In genomic region chr15:71792521-71792920, GRCh38 we compare ENCODE assay signal across 12 cellular contexts. TPM values are rescaled to one million over a fixed set of nuclear protein-coding genes. Genes with fewer than 3 reads are reported as not detected.
DNase-seq lines count a peak whose midpoint lies in the region; ATAC-seq and TF ChIP-seq lines count a peak whose summit lies in the region.
"Had no signal": no experiment of that assay in that cellular context is flagged by ENCODE, and none has a peak within 500 bp of the region (broad histone marks: within the 10 kb centered on the region; RNA-seq: fewer than 3 reads in every experiment).

No MANE protein-coding gene starts in this region.

- H3K27ac ChIP-seq in SJSA1 = peak overlapping the region; percentile 43
- H3K27ac ChIP-seq: tibial artery had no signal

- H3K4me3 ChIP-seq in SJSA1 (no peak overlapping the region), fibroblast of the aortic adventitia (ENCODE audit: low read depth, low read length) (no peak overlapping the region), skeletal muscle satellite cell (ENCODE audit: low read length) (no peak overlapping the region)
- H3K4me3 ChIP-seq: tibial artery had no signal

- H3K4me2 ChIP-seq in skeletal muscle satellite cell (ENCODE audit: low read length) = no peak overlapping the region

- H3K9ac ChIP-seq in skeletal muscle satellite cell (ENCODE audit: low read depth, low read length) = peak overlapping the region; percentile 17

- no peak for ATAC-seq in GM19328 (IDR thresholded peaks at IDR 0.05; ENCODE audit: unreplicated experiment)
- ATAC-seq: Panc1 had no signal

- peaks cover 32% of the 10 kb centered on the region for H3K4me1 ChIP-seq in SJSA1 (replicated peaks)
- H3K4me1 ChIP-seq in skeletal muscle satellite cell (ENCODE audit: control insufficient read depth, insufficient read depth, low read length) = peaks cover 23% of the 10 kb centered on the region
- H3K4me1 ChIP-seq: tibial artery had no signal

- H3K27me3 ChIP-seq in SJSA1 (replicated peaks) = no peaks in the 10 kb centered on the region
- no peaks in the 10 kb centered on the region for H3K27me3 ChIP-seq in skeletal muscle satellite cell (ENCODE audit: control insufficient read depth, insufficient read depth, low read length)
- H3K27me3 ChIP-seq: tibial artery had no signal

- H3K9me3 ChIP-seq in SJSA1 (replicated peaks) (no peaks in the 10 kb centered on the region), skeletal muscle satellite cell (replicated peaks; ENCODE audit: low read length) (no peaks in the 10 kb centered on the region)
- H3K9me3 ChIP-seq: tibial artery had no signal

- peak; percentile 12 for DNase-seq in SIG-M5 treated with dmso at 0.1 percent for 504 hours (lab: John Stamatoyannopoulos, UW; ENCODE audit: unreplicated experiment)
- no peak for DNase-seq in SIG-M5 (lab: John Stamatoyannopoulos, UW)
- peak in 1 of 2 experiments; percentile 64 for DNase-seq in SJSA1 (ENCODE audit: low read depth in 1 of 2, low spot score in 2 of 2)
- DNase-seq in fibroblast of the aortic adventitia (ENCODE audit: low read depth) = peak; percentile 48
- no peak for DNase-seq in erythroblast (lab: John Stamatoyannopoulos, UW)
- DNase-seq in activated CD8-positive, alpha-beta memory T cell treated with anti-CD3 and anti-CD28 coated beads, Interleukin-2, amount 50 U/mL, for 4 hours = no peak
- DNase-seq: small intestine had no signal

- TF ChIP-seq CTCF in fibroblast of the aortic adventitia (IDR thresholded peaks at IDR 0.05; ENCODE audit: insufficient read depth, low read length) = no peak

- TF ChIP-seq POLR2A in erythroblast (IDR thresholded peaks at IDR 0.05; ENCODE audit: low read length) = no peak

- H3K36me3 ChIP-seq in SJSA1 = no peaks in the 10 kb centered on the region
- H3K36me3 ChIP-seq in skeletal muscle satellite cell (ENCODE audit: insufficient read depth, low read length) = no peaks in the 10 kb centered on the region
- H3K36me3 ChIP-seq: tibial artery had no signal

RNA-seq across cellular contexts. Expression of gene NR2E3, which starts 17.8 kb away (rescaled TPM):
- total RNA-seq in SJSA1 (2014; rRNA removed; shearing (Covaris generic)) = not detected in 2 replicates
- total RNA-seq in fibroblast of the aortic adventitia (ENCODE audit: low replicate concordance) = 0.33 and 0.63 TPM in 2 replicates
- total RNA-seq in skeletal muscle satellite cell (2012; rRNA removed) = under 0.01 TPM in 1 of 2 replicates, not detected in the other
- total RNA-seq: neural crest cell had no signal

Comparison
In these comparisons a context has a peak if more than half of its experiments do, and no peak if none do; other contexts are left out.
1. DNase-seq: peak in SIG-M5 treated with dmso at 0.1 percent for 504 hours (single experiment) and fibroblast of the aortic adventitia (single experiment); none in SIG-M5 (single experiment), erythroblast (0 of 2) and activated CD8-positive, alpha-beta memory T cell treated with anti-CD3 and anti-CD28 coated beads, Interleukin-2, amount 50 U/mL, for 4 hours (single experiment).